Comparison of ENCODE assay signal across 8 cellular contexts in genomic region chr18:12376718-12377555, GRCh38. TPM values are rescaled to one million over a fixed set of nuclear protein-coding genes. Genes with fewer than 3 reads are reported as not detected.
DNase-seq lines count a peak whose midpoint lies in the region; ATAC-seq, FAIRE-seq and TF ChIP-seq lines count a peak whose summit lies in the region.

AFG3L2 (minus strand) TSS chr18:12377227; CDS start chr18:12377082, 145 bp downstream.

- ATAC-seq in GM21423 (IDR thresholded peaks at IDR 0.05; ENCODE audit: unreplicated experiment): peak; percentile 85
- ATAC-seq in activated CD8-positive, alpha-beta memory T cell treated with anti-CD3 and anti-CD28 coated beads, Interleukin-2, amount 10 ng/mL, durations not matched to agents 7 days and 5 days: peak; percentile 86

- H3K36me3 Mint-ChIP-seq in activated CD8-positive, alpha-beta memory T cell treated with anti-CD3 and anti-CD28 coated beads, Interleukin-2, amount 10 ng/mL, durations not matched to agents 7 days and 5 days: peaks cover 13% of the 10 kb centered on the region

- H4K20me1 ChIP-seq in H1 (replicated peaks in 1 of 2; ENCODE audit: control insufficient read depth in 1 of 2, insufficient read depth in 2 of 2, low read length in 2 of 2): peaks cover 12% of the 10 kb centered on the region in 2 experiments

- H3K23me2 ChIP-seq in H1 (ENCODE audit: low read depth, low read length): peaks cover 8% of the 10 kb centered on the region

- H4K5ac ChIP-seq in H1 (ENCODE audit: insufficient read length, low read depth, low read length) (peak within 1 kb of the TSS; percentile 7), mesendoderm (ENCODE audit: low read length) (no peak within 1 kb of the TSS)

- no peak for FAIRE-seq in H1 (lab: Jason Lieb, UNC)

- CTCF ChIA-PET in activated CD8-positive, alpha-beta memory T cell treated with anti-CD3 and anti-CD28 coated beads, Interleukin-2, amount 10 ng/mL, durations not matched to agents 7 days and 5 days (lab: Charles Lee): interaction anchor here (1.1 to 2.6 kb wide), 7 partner anchors 14 to 284 kb away, joined by 3 to 11 read pairs (median 6); partner anchors contain the start of gene PRELID3A
- CTCF ChIA-PET in H1 (lab: Charles Lee; ENCODE audit: partially characterized antibody): interaction anchor here (0.6 to 2.3 kb wide), 8 partner anchors 15 to 592 kb away, joined by 3 to 11 read pairs (median 3); no protein-coding TSS in a partner anchor

- H2AFZ ChIP-seq in H1 (ENCODE audit: low read length): no peak within 1 kb of the TSS

- H3K18ac ChIP-seq in H1 (ENCODE audit: extremely low read depth, low read length): peak within 1 kb of the TSS; percentile 60
- peak within 1 kb of the TSS; percentile 95 for H3K18ac ChIP-seq in mesendoderm (ENCODE audit: low read length)

- POLR2A ChIA-PET in H1 (lab: Charles Lee; ENCODE audit: partially characterized antibody): interaction anchor here (0.8 to 2.8 kb wide), 18 partner anchors 9 to 326 kb away, joined by 3 to 12 read pairs (median 4); partner anchors contain the start of genes CEP76, CIDEA, PRELID3A and PSMG2

- peak within 1 kb of the TSS; percentile 90 for H4K8ac ChIP-seq in H1 (ENCODE audit: extremely low read depth, insufficient read depth, low read length)
- no peak within 1 kb of the TSS for H4K8ac ChIP-seq in mesendoderm (ENCODE audit: low read depth, low read length)

- H4K91ac ChIP-seq in H1 (replicated peaks; ENCODE audit: insufficient read length, low read length): peak within 1 kb of the TSS; percentile 75

- peaks cover 48% of the 10 kb centered on the region for H3K4me1 Mint-ChIP-seq in activated CD8-positive, alpha-beta memory T cell treated with anti-CD3 and anti-CD28 coated beads, Interleukin-2, amount 10 ng/mL, durations not matched to agents 7 days and 5 days

- H3K9me3 ChIP-seq in HUES48 (ENCODE audit: control insufficient read depth, insufficient read depth, low read length) (no peaks in the 10 kb centered on the region), NT2/D1 (ENCODE audit: insufficient read depth, low read length) (no peaks in the 10 kb centered on the region), H1 (ENCODE audit: insufficient read depth in 2 of 2, low read depth in 1 of 2, low read length in 1 of 2) (no peaks in the 10 kb centered on the region)

- H3K36me3 ChIP-seq in HUES48 (ENCODE audit: control insufficient read depth, insufficient read depth, low read length) (no peaks in the 10 kb centered on the region), NT2/D1 (ENCODE audit: insufficient read depth, insufficient read length, low read length) (peaks cover 20% of the 10 kb centered on the region), H1 (ENCODE audit: control insufficient read depth in 2 of 4, insufficient read depth in 4 of 4, low read length in 3 of 4) (no peaks in the 10 kb centered on the region), mesendoderm (ENCODE audit: control insufficient read depth, insufficient read depth, low read length) (no peaks in the 10 kb centered on the region)

- peak within 1 kb of the TSS; percentile 90 for H3K4me3 Mint-ChIP-seq in activated CD8-positive, alpha-beta memory T cell treated with anti-CD3 and anti-CD28 coated beads, Interleukin-2, amount 10 ng/mL, durations not matched to agents 7 days and 5 days

- no peak for TF ChIP-seq RAD21 in H1 (IDR thresholded peaks at IDR 0.05 in 1 of 2, conservative IDR thresholded peaks at IDR 0.05 in 1 of 2; ENCODE audit: low read depth in 2 of 2, low read length in 2 of 2)

- H2BK120ac ChIP-seq in H1 (replicated peaks; ENCODE audit: low read depth, low read length) (no peak within 1 kb of the TSS), mesendoderm (ENCODE audit: low read depth, low read length) (peak within 1 kb of the TSS; percentile 68)

- H2BK12ac ChIP-seq in H1 (ENCODE audit: low read depth, low read length): peak within 1 kb of the TSS; percentile 40; the same call in 1 of the 2 replicates

- H3K9ac ChIP-seq in HUES48 (ENCODE audit: low read depth, low read length): peak within 1 kb of the TSS; percentile 94
- peak within 1 kb of the TSS; percentile 97 for H3K9ac ChIP-seq in NT2/D1 (ENCODE audit: insufficient read length, low read depth)
- peak within 1 kb of the TSS; percentile 26 to 93 (median 86) for H3K9ac ChIP-seq in H1 (replicated peaks in 1 of 4; ENCODE audit: extremely low read depth in 1 of 4, low read depth in 3 of 4, low read length in 3 of 4)
- peak within 1 kb of the TSS; percentile 98 for H3K9ac ChIP-seq in mesendoderm (ENCODE audit: low read length)

- peak; percentile 96 for DNase-seq in Caki2 (ENCODE audit: low read depth)
- peak; percentile 94 for DNase-seq in NT2/D1 (ENCODE audit: low read depth, low spot score)
- DNase-seq in activated CD8-positive, alpha-beta memory T cell treated with anti-CD3 and anti-CD28 coated beads, Interleukin-2, amount 10 ng/mL, durations not matched to agents 7 days and 5 days: peak; percentile 100
- peak; percentile 99 to 100 for DNase-seq in H1 (ENCODE audit: low read depth in 1 of 2, low spot score in 2 of 2)
- peak; percentile 100 for DNase-seq in mesendoderm
- peak; percentile 100 for DNase-seq in stimulated activated CD8-positive, alpha-beta memory T cell treated with anti-CD3 and anti-CD28 coated beads, Interleukin-12 subunit alpha, Interleukin-12 subunit beta, amount 100 ng/mL, for 4 hours (ENCODE audit: low read depth)

- H3K79me2 ChIP-seq in H1 (ENCODE audit: control insufficient read depth in 1 of 2, insufficient read depth in 2 of 2, low read length in 2 of 2) (peaks cover 35 to 46% of the 10 kb centered on the region in 2 experiments), mesendoderm (ENCODE audit: control insufficient read depth, insufficient read depth, low read length) (peaks cover 43% of the 10 kb centered on the region)

- H2BK15ac ChIP-seq in H1 (ENCODE audit: low read length) (0 out of 2 replicates have a peak within 1 kb of the TSS, but pooled peaks have one; percentile 0), mesendoderm (replicated peaks; ENCODE audit: low read depth) (no peak within 1 kb of the TSS)

- no peak for TF ChIP-seq CTCF in H1 (IDR thresholded peaks at IDR 0.05; ENCODE audit: control extremely low read depth in 1 of 3, insufficient read depth in 1 of 3, low read depth in 1 of 3, low read length in 3 of 3)

- H2BK5ac ChIP-seq in H1 (ENCODE audit: low read depth, low read length) (peak within 1 kb of the TSS; percentile 86), mesendoderm (ENCODE audit: low read length) (peak within 1 kb of the TSS; percentile 89)

- H3K23ac ChIP-seq in H1 (ENCODE audit: insufficient read length) (no peak within 1 kb of the TSS), mesendoderm (ENCODE audit: low read length) (peak within 1 kb of the TSS; percentile 100)

- no peak for TF ChIP-seq EP300 in H1 (IDR thresholded peaks at IDR 0.05; ENCODE audit: borderline replicate concordance in 1 of 2, low read depth in 2 of 2, low read length in 2 of 2)

- in situ Hi-C loops in Caki2 (cut with HindIII; ENCODE audit: low pct_unique_long_range_greater_than_20kb, low sequenced_read_pairs): no loop called here

- H3K9me3 Mint-ChIP-seq in activated CD8-positive, alpha-beta memory T cell treated with anti-CD3 and anti-CD28 coated beads, Interleukin-2, amount 10 ng/mL, durations not matched to agents 7 days and 5 days (ENCODE audit: low read depth): no peaks in the 10 kb centered on the region

- H3K27me3 ChIP-seq in HUES48 (ENCODE audit: control insufficient read depth, insufficient read depth, low read length): no peaks in the 10 kb centered on the region
- H3K27me3 ChIP-seq in NT2/D1 (ENCODE audit: insufficient read depth, insufficient read length): no peaks in the 10 kb centered on the region
- H3K27me3 ChIP-seq in H1 (replicated peaks in 1 of 4; ENCODE audit: control insufficient read depth in 3 of 4, extremely low read depth in 1 of 4, insufficient read depth in 3 of 4, low read length in 3 of 4): no peaks in the 10 kb centered on the region
- H3K27me3 ChIP-seq in mesendoderm (ENCODE audit: insufficient read depth, low read length, poor library complexity): no peaks in the 10 kb centered on the region

- peak within 1 kb of the TSS; percentile 68 for H3K14ac ChIP-seq in H1 (ENCODE audit: insufficient read length)

- H3K4ac ChIP-seq in H1 (replicated peaks; ENCODE audit: insufficient read length, low read depth, low read length) (peak within 1 kb of the TSS; percentile 81), mesendoderm (ENCODE audit: low read depth, low read length) (peak within 1 kb of the TSS; percentile 91)

- H3K27ac ChIP-seq in HUES48 (ENCODE audit: low read depth, low read length) (peak within 1 kb of the TSS; percentile 99), H1 (ENCODE audit: low read depth, low read length) (peak within 1 kb of the TSS; percentile 90), mesendoderm (ENCODE audit: low read depth, low read length) (peak within 1 kb of the TSS; percentile 99)

- H3K27ac Mint-ChIP-seq in activated CD8-positive, alpha-beta memory T cell treated with anti-CD3 and anti-CD28 coated beads, Interleukin-2, amount 10 ng/mL, durations not matched to agents 7 days and 5 days: peak within 1 kb of the TSS; percentile 95

- H3K56ac ChIP-seq in H1 (replicated peaks; ENCODE audit: insufficient read length, low read depth, low read length): peak within 1 kb of the TSS; percentile 78
- peak within 1 kb of the TSS; percentile 99 for H3K56ac ChIP-seq in mesendoderm (ENCODE audit: low read length)

- peak within 1 kb of the TSS; percentile 70; the same call in 1 of the 2 replicates for H2AK5ac ChIP-seq in H1 (ENCODE audit: low read depth, low read length)
- no peak within 1 kb of the TSS for H2AK5ac ChIP-seq in mesendoderm (ENCODE audit: low read length)

- TF ChIP-seq POLR2A in H1 (IDR thresholded peaks at IDR 0.05; ENCODE audit: control extremely low read depth in 1 of 2, low read depth in 2 of 2, low read length in 2 of 2): peak; percentile 73 to 79

- H3K4me2 ChIP-seq in H1 (ENCODE audit: insufficient read depth in 1 of 2, low read depth in 2 of 2, low read length in 2 of 2): peak within 1 kb of the TSS; percentile 98 to 100
- H3K4me2 ChIP-seq in mesendoderm (ENCODE audit: low read length): peak within 1 kb of the TSS; percentile 90

- H3K79me1 ChIP-seq in H1 (ENCODE audit: low read depth, low read length): peaks cover 19% of the 10 kb centered on the region
- H3K79me1 ChIP-seq in mesendoderm (ENCODE audit: low read length): peaks cover 14% of the 10 kb centered on the region

- peaks cover 7% of the 10 kb centered on the region for H3K27me3 Mint-ChIP-seq in activated CD8-positive, alpha-beta memory T cell treated with anti-CD3 and anti-CD28 coated beads, Interleukin-2, amount 10 ng/mL, durations not matched to agents 7 days and 5 days

- H2BK20ac ChIP-seq in H1 (ENCODE audit: low read length): no peak within 1 kb of the TSS

- H3K4me1 ChIP-seq in HUES48 (ENCODE audit: control insufficient read depth, insufficient read depth, low read length) (peaks cover 21% of the 10 kb centered on the region), NT2/D1 (ENCODE audit: insufficient read depth, insufficient read length) (peaks cover 8% of the 10 kb centered on the region), H1 (replicated peaks in 1 of 4; ENCODE audit: control insufficient read depth in 3 of 4, insufficient read depth in 4 of 4, low read length in 3 of 4) (peaks cover 3 to 15% (median 7%) of the 10 kb centered on the region in 4 experiments), mesendoderm (ENCODE audit: control insufficient read depth, low read depth, low read length) (peaks cover 2% of the 10 kb centered on the region)

- 2% methylated on average over 51 of the region's 104 CpGs; no CpG with 5 or more reads in 1 of the 2 experiments for WGBS in H1 (ENCODE audit: extremely low coverage in 1 of 2, insufficient coverage in 1 of 2, insufficient read length in 1 of 2, insufficient replicate concordance in 2 of 2, low coverage in 1 of 2, low lambda C conversion rate in 2 of 2, missing lambda C conversion rate in 1 of 2), 2 experiments
- WGBS in mesendoderm (ENCODE audit: extremely low coverage, insufficient coverage, low lambda C conversion rate): no CpG with 5 or more reads among the region's 104 CpGs

- H3K4me3 ChIP-seq in HUES48 (ENCODE audit: low read depth, low read length) (peak within 1 kb of the TSS; percentile 91), NT2/D1 (ENCODE audit: insufficient read length, low read depth) (peak within 1 kb of the TSS; percentile 94), H1 (ENCODE audit: extremely low read depth in 1 of 4, insufficient read depth in 2 of 4, low read depth in 3 of 4, low read length in 4 of 4) (peak within 1 kb of the TSS; percentile 65 to 89 (median 78)), mesendoderm (ENCODE audit: low read length) (peak within 1 kb of the TSS; percentile 79)

RNA-seq across cellular contexts. Expression of gene AFG3L2, which starts in this region (rescaled TPM):
- 54.7 and 58.6 TPM in 2 replicates for total RNA-seq in Caki2 (2014; rRNA removed; shearing (Covaris generic); ENCODE audit: low replicate concordance)
- 10 to 100 TPM; 39.6 to 50.9 TPM for total RNA-seq in activated CD8-positive, alpha-beta memory T cell treated with anti-CD3 and anti-CD28 coated beads, Interleukin-2, amount 10 ng/mL, durations not matched to agents 7 days and 5 days
- total RNA-seq in H1 (2021; fragmentation: NEBNext Ultra II Directional; extraction: Animal tissue kit (Norgen Biotek cat#: 25700)): 81.7 and 84.8 TPM in 2 replicates
- 27.0 and 29.7 TPM in 2 replicates for polyA plus RNA-seq in H1 (2011; rRNA removed)
- polyA plus RNA-seq in H1 (2011; cell fraction: cytosol; rRNA removed): 45.2 TPM
- polyA plus RNA-seq in H1 (2011; cell fraction: nucleus; rRNA removed): 29.6 TPM
- polyA plus RNA-seq in H1 (2012, experiment 1 of 2): 48.1 to 62.5 TPM (median 54.7 TPM) in 4 replicates
- 15.9 TPM for polyA plus RNA-seq in H1 (2012, experiment 2 of 2)
- 47.5 TPM for polyA plus RNA-seq in H1 (2013, experiment 1 of 2)
- 50.2 TPM for polyA plus RNA-seq in H1 (2013, experiment 2 of 2)
- 44.7 and 45.5 TPM in 2 replicates for polyA minus RNA-seq in H1 (2011; rRNA and poly(A)+ RNA removed)
- 32.4 TPM for polyA minus RNA-seq in H1 (2011; cell fraction: cytosol; rRNA and poly(A)+ RNA removed)
- 29.5 TPM for polyA minus RNA-seq in H1 (2011; cell fraction: nucleus; rRNA and poly(A)+ RNA removed)
- polyA plus RNA-seq in mesendoderm (2013, experiment 1 of 2): 52.6 TPM
- polyA plus RNA-seq in mesendoderm (2013, experiment 2 of 2): 52.4 TPM

Comparison
In these comparisons a context has a peak if more than half of its experiments do, and no peak if none do; other contexts are left out.
1. Peak in every context shown above with its lines: DNase-seq, ATAC-seq, H3K4me3 ChIP-seq and H3K27ac ChIP-seq.